10 cellular contexts compared by ENCODE assay signal in genomic region chr11:65503606-65503922, GRCh38. TPM values are rescaled to one million over a fixed set of nuclear protein-coding genes. Genes with fewer than 3 reads are reported as not detected.
DNase-seq lines count a peak whose midpoint lies in the region; ATAC-seq and TF ChIP-seq lines count a peak whose summit lies in the region.
"Had no signal": no experiment of that assay in that cellular context is flagged by ENCODE, and none has a peak within 500 bp of the region (broad histone marks: within the 10 kb centered on the region; RNA-seq: fewer than 3 reads in every experiment).

No MANE protein-coding gene starts in this region.

- H3K27me3 ChIP-seq in brain microvascular endothelial cell (replicated peaks) (no peaks in the 10 kb centered on the region), mononuclear cell (ENCODE audit: insufficient read depth, low read length) (no peaks in the 10 kb centered on the region)

- peak overlapping the region; percentile 98 for H3K27ac ChIP-seq in 22Rv1
- peak overlapping the region; percentile 93 for H3K27ac ChIP-seq in brain microvascular endothelial cell

- peak overlapping the region; percentile 99 for H3K4me3 ChIP-seq in brain microvascular endothelial cell (ENCODE audit: low read depth, low read length)
- peak overlapping the region; percentile 99 for H3K4me3 ChIP-seq in mononuclear cell (ENCODE audit: low read length)

- no peaks in the 10 kb centered on the region for H3K9me3 Mint-ChIP-seq in stimulated activated memory B cell treated with anti-CD40 and anti-IgM and Interleukin-4, amounts not matched to agents 10 μg/mL and 1 μg/mL and 100 μg/mL, for 72 hours
- H3K9me3 Mint-ChIP-seq: activated naive CD4-positive, alpha-beta T cell treated with anti-CD3 and anti-CD28 coated beads for 36 hours had no signal

- DNase-seq in HT1080 (ENCODE audit: low read depth) (peak; percentile 21), brain microvascular endothelial cell (no peak), hypothalamus (lab: John Stamatoyannopoulos, UW) (no peak), SKM-1 treated with dmso at 0.1 percent for 144 hours (lab: John Stamatoyannopoulos, UW; ENCODE audit: unreplicated experiment) (no peak)
- DNase-seq in activated CD4-positive, CD25-positive, alpha-beta regulatory T cell treated with anti-CD3 and anti-CD28 coated beads, Interleukin-2, amount 50 U/mL, for 72 hours, result no peak
- DNase-seq: activated naive CD4-positive, alpha-beta T cell treated with anti-CD3 and anti-CD28 coated beads for 36 hours; NCI-H1092 had no signal

- peaks cover 49% of the 10 kb centered on the region for H3K4me1 Mint-ChIP-seq in stimulated activated memory B cell treated with anti-CD40 and anti-IgM and Interleukin-4, amounts not matched to agents 10 μg/mL and 1 μg/mL and 100 μg/mL, for 72 hours

- peaks cover 18% of the 10 kb centered on the region for H3K36me3 Mint-ChIP-seq in stimulated activated memory B cell treated with anti-CD40 and anti-IgM and Interleukin-4, amounts not matched to agents 10 μg/mL and 1 μg/mL and 100 μg/mL, for 72 hours

- H3K4me1 ChIP-seq in mononuclear cell (ENCODE audit: insufficient read depth, low read length), result peaks cover 50% of the 10 kb centered on the region

- H3K27me3 Mint-ChIP-seq in stimulated activated memory B cell treated with anti-CD40 and anti-IgM and Interleukin-4, amounts not matched to agents 10 μg/mL and 1 μg/mL and 100 μg/mL, for 72 hours, result no peaks in the 10 kb centered on the region

- in situ Hi-C loops in brain microvascular endothelial cell (cut with HindIII; ENCODE audit: low pct_ligation_motif_present, low sequenced_read_pairs), result no loop called here

- H3K36me3 ChIP-seq in brain microvascular endothelial cell (replicated peaks), result peaks cover 71% of the 10 kb centered on the region

- no peak for ATAC-seq in stimulated activated memory B cell treated with anti-CD40 and anti-IgM and Interleukin-4, amounts not matched to agents 10 μg/mL and 1 μg/mL and 100 μg/mL, for 72 hours

- no peaks in the 10 kb centered on the region for H3K9me3 ChIP-seq in mononuclear cell (ENCODE audit: low read depth, low read length)

- no peak for TF ChIP-seq CTCF in 22Rv1 (IDR thresholded peaks at IDR 0.05)
- TF ChIP-seq CTCF in brain microvascular endothelial cell (IDR thresholded peaks at IDR 0.05; ENCODE audit: low read depth, low read length, missing control alignments), result no peak

- H3K27ac Mint-ChIP-seq in stimulated activated memory B cell treated with anti-CD40 and anti-IgM and Interleukin-4, amounts not matched to agents 10 μg/mL and 1 μg/mL and 100 μg/mL, for 72 hours, result no peak overlapping the region
- H3K27ac Mint-ChIP-seq: activated naive CD4-positive, alpha-beta T cell treated with anti-CD3 and anti-CD28 coated beads for 36 hours had no signal

- H3K4me3 Mint-ChIP-seq in stimulated activated memory B cell treated with anti-CD40 and anti-IgM and Interleukin-4, amounts not matched to agents 10 μg/mL and 1 μg/mL and 100 μg/mL, for 72 hours, result no peak overlapping the region
- H3K4me3 Mint-ChIP-seq: activated naive CD4-positive, alpha-beta T cell treated with anti-CD3 and anti-CD28 coated beads for 36 hours had no signal

RNA-seq across cellular contexts. Expression of gene MALAT1, which starts 4.7 kb away (rescaled TPM):
- 433 and 571 TPM in 2 replicates for total RNA-seq in HT1080 (2014; rRNA removed; shearing (Covaris generic))
- polyA plus RNA-seq in HT1080 (2015; cell fraction: cytosol; rRNA removed), result 14.7 and 23.6 TPM in 2 replicates
- polyA plus RNA-seq in HT1080 (2015; cell fraction: nucleus; rRNA removed), result 703 and 1,083 TPM in 2 replicates
- total RNA-seq in mononuclear cell, result 22,943 TPM

RNA-seq across cellular contexts. Expression of gene SCYL1, which starts 21.3 kb away (rescaled TPM):
- total RNA-seq in HT1080 (2014; rRNA removed; shearing (Covaris generic)), result 66.6 and 67.0 TPM in 2 replicates
- polyA plus RNA-seq in HT1080 (2015; cell fraction: cytosol; rRNA removed), result 50.5 and 57.6 TPM in 2 replicates
- polyA plus RNA-seq in HT1080 (2015; cell fraction: nucleus; rRNA removed), result 50.7 and 62.7 TPM in 2 replicates
- total RNA-seq in mononuclear cell, result 36.4 TPM

RNA-seq across cellular contexts. Expression of gene LTBP3, which starts 54.6 kb away (rescaled TPM):
- 6.2 and 6.5 TPM in 2 replicates for total RNA-seq in HT1080 (2014; rRNA removed; shearing (Covaris generic))
- polyA plus RNA-seq in HT1080 (2015; cell fraction: cytosol; rRNA removed), result 157 and 158 TPM in 2 replicates
- polyA plus RNA-seq in HT1080 (2015; cell fraction: nucleus; rRNA removed), result 490 and 510 TPM in 2 replicates
- 25.6 TPM for total RNA-seq in mononuclear cell

Comparison
In these comparisons a context has a peak if more than half of its experiments do, and no peak if none do; other contexts are left out.
1. RNA of gene MALAT1, which starts 4.7 kb away (total RNA-seq): 22,943 TPM in mononuclear cell (single experiment); 433 to 571 TPM in HT1080; every median in the first group is over 10 times any median in the second.